Comparison of ENCODE assay signal across 7 cellular contexts in the genomic region with DNA sequence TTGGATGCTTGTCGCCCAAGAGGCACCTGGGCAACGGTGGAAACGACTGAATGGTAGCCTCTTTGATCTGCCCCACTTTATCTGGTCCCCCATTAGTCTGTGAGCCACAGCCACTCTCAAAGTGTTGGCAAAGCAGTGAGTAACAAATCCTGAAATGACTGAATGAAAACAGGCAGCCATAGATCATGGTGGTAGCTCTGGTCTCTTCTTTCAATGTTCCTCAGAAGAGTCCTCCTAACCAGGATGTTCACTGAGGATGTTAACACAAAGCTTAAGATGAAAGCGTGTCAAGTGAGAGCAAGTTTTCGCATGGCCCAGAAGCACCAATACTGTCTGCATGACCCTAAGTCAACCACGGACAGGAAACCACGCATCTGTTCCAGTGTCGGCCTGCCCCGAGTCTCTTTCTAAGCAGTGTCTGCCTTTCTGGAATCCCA.
DNase-seq lines count a peak whose midpoint lies in the region; ATAC-seq and TF ChIP-seq lines count a peak whose summit lies in the region.

No MANE protein-coding gene starts in this region.

- H3K9me3 ChIP-seq in right atrium auricular region = no peaks in the 10 kb centered on the region

- peaks cover 6% of the 10 kb centered on the region for H3K36me3 ChIP-seq in right atrium auricular region

- H3K27me3 ChIP-seq in right atrium auricular region = no peaks in the 10 kb centered on the region

- H3K36me3 Mint-ChIP-seq in activated CD4-positive, alpha-beta memory T cell treated with anti-CD3 and anti-CD28 coated beads, Interleukin-2, amount 10 ng/mL, durations not matched to agents 7 days and 5 days (ENCODE audit: low read depth) = peaks cover 19% of the 10 kb centered on the region

- TF ChIP-seq CTCF in right atrium auricular region (IDR thresholded peaks at IDR 0.05) = no peak

- H3K9me3 Mint-ChIP-seq in activated CD4-positive, alpha-beta memory T cell treated with anti-CD3 and anti-CD28 coated beads, Interleukin-2, amount 10 ng/mL, durations not matched to agents 7 days and 5 days = no peaks in the 10 kb centered on the region

- POLR2A ChIA-PET in activated CD4-positive, alpha-beta memory T cell treated with anti-CD3 and anti-CD28 coated beads, Interleukin-2, amount 10 ng/mL, durations not matched to agents 7 days and 5 days (lab: Charles Lee) = interaction anchor here (1.0 to 3.6 kb wide), 13 partner anchors 9 to 107 kb away, joined by 3 to 43 read pairs (median 10); a partner anchor contains a TSS

- H3K4me1 Mint-ChIP-seq in activated CD4-positive, alpha-beta memory T cell treated with anti-CD3 and anti-CD28 coated beads, Interleukin-2, amount 10 ng/mL, durations not matched to agents 7 days and 5 days = peaks cover 80% of the 10 kb centered on the region

- no peak overlapping the region for H3K27ac ChIP-seq in right atrium auricular region

- no peak overlapping the region for H3K4me3 ChIP-seq in right atrium auricular region

- ATAC-seq in GM19351 (IDR thresholded peaks at IDR 0.05; ENCODE audit: unreplicated experiment) = peak; percentile 61
- peak; percentile 66 for ATAC-seq in HG03139 (IDR thresholded peaks at IDR 0.05; ENCODE audit: unreplicated experiment)

- peak; percentile 72 for DNase-seq in activated CD4-positive, alpha-beta memory T cell treated with anti-CD3 and anti-CD28 coated beads, Interleukin-2, amount 10 ng/mL, durations not matched to agents 7 days and 5 days
- peak; percentile 54 to 55 for DNase-seq in stimulated activated CD8-positive, alpha-beta memory T cell treated with anti-CD3 and anti-CD28 coated beads, Interleukin-15, amount 100 ng/mL, for 48 hours (ENCODE audit: low read depth in 2 of 2)
- DNase-seq in DMS153 treated with DMSO at 0.1 percent for 48 hours (lab: John Stamatoyannopoulos, UW; ENCODE audit: unreplicated experiment) (no peak), right atrium auricular region (ENCODE audit: low spot score) (no peak), DMS 273 treated with DMSO at 0.1 percent for 48 hours (lab: John Stamatoyannopoulos, UW) (no peak)

- no peaks in the 10 kb centered on the region for H3K27me3 Mint-ChIP-seq in activated CD4-positive, alpha-beta memory T cell treated with anti-CD3 and anti-CD28 coated beads, Interleukin-2, amount 10 ng/mL, durations not matched to agents 7 days and 5 days

- no peaks in the 10 kb centered on the region for H3K4me1 ChIP-seq in right atrium auricular region

- CTCF ChIA-PET in activated CD4-positive, alpha-beta memory T cell treated with anti-CD3 and anti-CD28 coated beads, Interleukin-2, amount 10 ng/mL, durations not matched to agents 7 days and 5 days (lab: Charles Lee) = interaction anchor here (1.0 to 3.3 kb wide), 2 partner anchors 9 to 23 kb away, joined by 3 to 7 read pairs; no protein-coding TSS in a partner anchor

- H3K4me3 Mint-ChIP-seq in activated CD4-positive, alpha-beta memory T cell treated with anti-CD3 and anti-CD28 coated beads, Interleukin-2, amount 10 ng/mL, durations not matched to agents 7 days and 5 days = peak overlapping the region; percentile 65

- peak overlapping the region; percentile 88 for H3K27ac Mint-ChIP-seq in activated CD4-positive, alpha-beta memory T cell treated with anti-CD3 and anti-CD28 coated beads, Interleukin-2, amount 10 ng/mL, durations not matched to agents 7 days and 5 days

Comparison
In these comparisons a context has a peak if more than half of its experiments do, and no peak if none do; other contexts are left out.
1. DNase-seq: peak in activated CD4-positive, alpha-beta memory T cell treated with anti-CD3 and anti-CD28 coated beads, Interleukin-2, amount 10 ng/mL, durations not matched to agents 7 days and 5 days (single experiment) and stimulated activated CD8-positive, alpha-beta memory T cell treated with anti-CD3 and anti-CD28 coated beads, Interleukin-15, amount 100 ng/mL, for 48 hours (2 of 2); none in DMS153 treated with DMSO at 0.1 percent for 48 hours (single experiment), right atrium auricular region (single experiment) and DMS 273 treated with DMSO at 0.1 percent for 48 hours (single experiment).